ENCODE assay signal across 10 cellular contexts in genomic region chr13:49214917-49215376, GRCh38. TPM values are rescaled to one million over a fixed set of nuclear protein-coding genes. Genes with fewer than 3 reads are reported as not detected.
DNase-seq lines count a peak whose midpoint lies in the region; ATAC-seq, FAIRE-seq and TF ChIP-seq lines count a peak whose summit lies in the region.
"Had no signal": no experiment of that assay in that cellular context is flagged by ENCODE, and none has a peak within 500 bp of the region (broad histone marks: within the 10 kb centered on the region; RNA-seq: fewer than 3 reads in every experiment).

No MANE protein-coding gene starts in this region.

- peak overlapping the region; percentile 85 for H3K27ac Mint-ChIP-seq in neural crest cell (ENCODE audit: unreplicated experiment)

- H3K4me3 ChIP-seq in K562 = no peak overlapping the region
- H3K4me3 ChIP-seq: SK-N-MC had no signal

- POLR2A ChIA-PET in K562 (lab: Yijun Ruan, JAX) = no interaction called here

- in situ Hi-C loops in K562 (cut with MboI) = no loop called here

- H3K79me2 ChIP-seq in K562 (ENCODE audit: control insufficient read depth, insufficient read depth, low read length) = no peaks in the 10 kb centered on the region

- BruUV-seq in K562 (replicated peaks; lab: Mats Ljungman, UMichigan) = no TSS peak

- peak; percentile 25; the same call in 1 of the 2 replicates for TF ChIP-seq POLR2A in Raji (IDR thresholded peaks at IDR 0.05; ENCODE audit: insufficient read depth, low read depth, low read length)
- TF ChIP-seq POLR2A in K562 (conservative IDR thresholded peaks at IDR 0.05) = no peak

- peaks cover 3% of the 10 kb centered on the region in 2 experiments; a peak in 3 of 5 replicates for H3K4me1 ChIP-seq in K562 (replicated peaks in 1 of 2; ENCODE audit: control insufficient read depth in 2 of 2, insufficient read depth in 2 of 2, low read length in 2 of 2)

- peak; percentile 39 for TF ChIP-seq CTCF in GM12873 (IDR thresholded peaks at IDR 0.05; ENCODE audit: insufficient read depth, low read depth, low read length, missing control alignments)
- TF ChIP-seq CTCF in K562 (IDR thresholded peaks at IDR 0.05 in 2 of 3, conservative IDR thresholded peaks at IDR 0.05 in 1 of 3; ENCODE audit: insufficient read depth in 2 of 3, low read depth in 1 of 3, low read length in 3 of 3) = no peak
- TF ChIP-seq CTCF in neural crest cell (conservative IDR thresholded peaks at IDR 0.05) = no peak

- no peaks in the 10 kb centered on the region for H3K9me1 ChIP-seq in K562 (ENCODE audit: control insufficient read depth, insufficient read depth, low read length)

- H3K4me2 ChIP-seq in K562 (ENCODE audit: insufficient read depth, low read length) = no peak overlapping the region

- WGBS in K562 (ENCODE audit: insufficient coverage, low coverage, missing lambda C conversion rate) = 54% methylated on average over 5 of the region's 6 CpGs

- CTCF ChIA-PET in K562 (lab: Yijun Ruan, JAX; ENCODE audit: low intra/inter-chr PET ratio) = interaction anchor here (0.6 kb wide), 1 partner anchor 326 kb away, joined by 3 read pairs; no protein-coding TSS in a partner anchor

- H3K27me3 Mint-ChIP-seq in neural crest cell (ENCODE audit: low read depth) = peaks cover 40% of the 10 kb centered on the region

- peaks cover 0 to 7% of the 10 kb centered on the region in 2 experiments; a peak in 2 of 5 replicates for H3K27me3 ChIP-seq in K562 (ENCODE audit: control insufficient read depth in 2 of 2, insufficient read depth in 2 of 2, low read length in 2 of 2)

- H3K9me3 ChIP-seq in K562 (replicated peaks; ENCODE audit: control insufficient read depth, insufficient read depth, low read depth, low read length) = no peaks in the 10 kb centered on the region

- ATAC-seq in HG02623 (IDR thresholded peaks at IDR 0.05; ENCODE audit: unreplicated experiment) (peak; percentile 64), K562 (no peak; the same call in 2 of the 3 replicates), GM21526 (IDR thresholded peaks at IDR 0.05; ENCODE audit: low FRiP score, unreplicated experiment) (no peak), GM19467 (IDR thresholded peaks at IDR 0.05; ENCODE audit: unreplicated experiment) (no peak), HG03175 (IDR thresholded peaks at IDR 0.05; ENCODE audit: unreplicated experiment) (no peak)

- no peak overlapping the region for H3K4me3 Mint-ChIP-seq in neural crest cell

- no peak overlapping the region; the same call in 1 of the 2 replicates for H2AFZ ChIP-seq in K562 (ENCODE audit: low read depth, low read length)

- peaks cover 7% of the 10 kb centered on the region for H3K9me3 Mint-ChIP-seq in neural crest cell

- no peak for TF ChIP-seq EP300 in K562 (IDR thresholded peaks at IDR 0.05; ENCODE audit: low read length)

- peaks cover 30% of the 10 kb centered on the region for H3K4me1 Mint-ChIP-seq in neural crest cell

- FAIRE-seq in K562 (lab: Jason Lieb, UNC) = no peak
- FAIRE-seq: islet of Langerhans had no signal

- no peaks in the 10 kb centered on the region for H4K20me1 ChIP-seq in K562 (replicated peaks; ENCODE audit: control insufficient read depth, insufficient read depth, low read length)

- no peak overlapping the region for H3K9ac ChIP-seq in K562 (ENCODE audit: insufficient read depth in 1 of 2, low read depth in 2 of 2, low read length in 2 of 2)

- intact Hi-C loops in K562 (cut with micrococcal nuclease) = no loop called here

- H3K27ac ChIP-seq in K562 (ENCODE audit: extremely low read depth, low read depth, low read length) = no peak overlapping the region
- H3K27ac ChIP-seq: SK-N-MC had no signal

- no peaks in the 10 kb centered on the region for H3K36me3 ChIP-seq in K562 (ENCODE audit: control insufficient read depth, insufficient read depth, low read length)

- H3K36me3 Mint-ChIP-seq in neural crest cell (ENCODE audit: low read depth) = peaks cover 22% of the 10 kb centered on the region

- no peak for DNase-seq in K562 (ENCODE audit: extremely low read depth in 1 of 4, low spot score in 3 of 4)
- no peak for DNase-seq in neural crest cell (ENCODE audit: low read depth, low spot score)

- TF ChIP-seq RAD21 in K562 (CRISPR knock-in tag; conservative IDR thresholded peaks at IDR 0.05 in 1 of 2, IDR thresholded peaks at IDR 0.05 in 1 of 2) = no peak

TF ChIP-seq in K562, 482 proteins besides CTCF, POLR2A, EP300 and RAD21:
- TF ChIP-seq GABPA (tag; conservative IDR thresholded peaks at IDR 0.05; ENCODE audit: low read depth) = 0 out of 2 replicates have a peak, but pooled peaks have one; percentile 22
- TF ChIP-seq ZBTB33 (CRISPR knock-in tag; IDR thresholded peaks at IDR 0.05) = peak; percentile 20; the same call in 1 of the 2 replicates
- no peak for TF ChIP-seq SETDB1 (IDR thresholded peaks at IDR 0.05; ENCODE audit: low read length)
- no peak for TF ChIP-seq RAD51 (IDR thresholded peaks at IDR 0.05; ENCODE audit: borderline replicate concordance, low read depth)

RNA-seq across cellular contexts. Expression of gene MLNR, which starts 5.2 kb away (rescaled TPM):
- not detected in 2 replicates for total RNA-seq in K562 (2011; cell fraction: chromatin; rRNA removed; ENCODE audit: low replicate concordance)
- not detected in 2 replicates for total RNA-seq in K562 (2011; cell fraction: nucleolus; rRNA removed)
- not detected in 2 replicates for total RNA-seq in K562 (2011; cell fraction: nucleoplasm; rRNA removed)
- total RNA-seq in K562 (2014; rRNA removed) (not detected in 2 replicates), K562 (2014; rRNA removed; fragmentation: Illumina TruSeq; extraction: Trizol) (not detected in 2 replicates), K562 (2015; rRNA removed; fragmentation: Illumina TruSeq; extraction: Trizol) (not detected in 2 replicates), K562 (2021) (not detected in 2 replicates), neural crest cell (not detected in 2 replicates)
- polyA plus RNA-seq in K562 (2011; rRNA removed) (not detected in 2 replicates), K562 (2014; fragmentation: Illumina TruSeq; extraction: Trizol) (not detected in 2 replicates), K562 (2014; fragmentation: Nextera tagmentation; extraction: Ambion mirVana) (not detected), K562 (2014; rRNA removed) (not detected in 2 replicates)
- polyA plus RNA-seq in K562 (2011; cell fraction: cytosol; rRNA removed) = not detected in 2 replicates
- polyA plus RNA-seq in K562 (2011; cell fraction: nucleus; rRNA removed) = not detected in 2 replicates
- polyA plus RNA-seq in K562 (2012) = not detected in 2 replicates
- polyA minus RNA-seq in K562 (2011; rRNA and poly(A)+ RNA removed) = not detected in 2 replicates
- not detected in 2 replicates for polyA minus RNA-seq in K562 (2011; cell fraction: cytosol; rRNA and poly(A)+ RNA removed)
- 0.27 and 0.33 TPM in 2 replicates for polyA minus RNA-seq in K562 (2011; cell fraction: nucleus; rRNA and poly(A)+ RNA removed)

RNA-seq across cellular contexts. Expression of gene CDADC1, which starts 32.8 kb away (rescaled TPM):
- total RNA-seq in K562 (2011; cell fraction: chromatin; rRNA removed; ENCODE audit: low replicate concordance) = 5.6 and 7.1 TPM in 2 replicates
- 4.2 and 5.0 TPM in 2 replicates for total RNA-seq in K562 (2011; cell fraction: nucleolus; rRNA removed)
- total RNA-seq in K562 (2011; cell fraction: nucleoplasm; rRNA removed) = 6.1 and 6.9 TPM in 2 replicates
- 4.1 and 4.6 TPM in 2 replicates for total RNA-seq in K562 (2014; rRNA removed)
- 6.6 and 6.8 TPM in 2 replicates for total RNA-seq in K562 (2014; rRNA removed; fragmentation: Illumina TruSeq; extraction: Trizol)
- 4.1 and 6.3 TPM in 2 replicates for total RNA-seq in K562 (2015; rRNA removed; fragmentation: Illumina TruSeq; extraction: Trizol)
- 7.0 and 8.0 TPM in 2 replicates for total RNA-seq in K562 (2021)
- polyA plus RNA-seq in K562 (2011; rRNA removed) = 4.1 and 4.3 TPM in 2 replicates
- polyA plus RNA-seq in K562 (2011; cell fraction: cytosol; rRNA removed) = 1.0 and 1.4 TPM in 2 replicates
- 3.4 and 3.8 TPM in 2 replicates for polyA plus RNA-seq in K562 (2011; cell fraction: nucleus; rRNA removed)
- 5.9 and 8.6 TPM in 2 replicates for polyA plus RNA-seq in K562 (2012)
- 5.9 and 7.3 TPM in 2 replicates for polyA plus RNA-seq in K562 (2014; fragmentation: Illumina TruSeq; extraction: Trizol)
- polyA plus RNA-seq in K562 (2014; fragmentation: Nextera tagmentation; extraction: Ambion mirVana) = 10 to 100 TPM; 11.4 to 11.8 TPM
- polyA plus RNA-seq in K562 (2014; rRNA removed) = 6.3 and 8.8 TPM in 2 replicates
- 2.2 and 3.1 TPM in 2 replicates for polyA minus RNA-seq in K562 (2011; rRNA and poly(A)+ RNA removed)
- 0.76 and 1.5 TPM in 2 replicates for polyA minus RNA-seq in K562 (2011; cell fraction: cytosol; rRNA and poly(A)+ RNA removed)
- polyA minus RNA-seq in K562 (2011; cell fraction: nucleus; rRNA and poly(A)+ RNA removed) = 5.3 and 5.7 TPM in 2 replicates
- 13.9 and 15.6 TPM in 2 replicates for total RNA-seq in neural crest cell
